2 cellular contexts compared by ENCODE assay signal in the genomic region with DNA sequence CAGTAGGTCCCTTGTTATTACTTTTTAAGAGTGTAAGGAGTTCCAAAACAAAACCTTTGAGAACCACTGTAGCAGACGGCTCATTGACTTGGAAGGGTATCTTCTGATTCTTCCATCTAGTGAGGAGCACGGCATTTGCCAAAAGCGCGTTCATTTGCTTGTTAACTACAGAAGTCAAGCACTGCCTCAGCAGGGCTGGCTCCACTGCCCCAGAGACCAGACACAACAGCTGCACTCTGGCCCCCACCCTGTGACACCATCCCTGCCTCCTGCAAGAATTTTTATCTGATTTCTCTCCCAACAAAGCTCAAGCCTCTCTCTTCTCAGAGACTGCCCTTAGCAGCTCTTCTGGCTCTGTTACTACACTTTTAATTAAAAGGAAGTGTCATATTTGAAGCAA.
TF ChIP-seq lines count a peak whose summit lies in the region.

No MANE protein-coding gene starts in this region.

TF ChIP-seq in HepG2, 621 proteins besides CTCF, POLR2A, EP300 and RAD21:
- TF ChIP-seq PHF20 (CRISPR knock-in tag; IDR thresholded peaks at IDR 0.05) (no peak), FLYWCH1 (CRISPR knock-in tag; IDR thresholded peaks at IDR 0.05) (no peak), DMAP1 (CRISPR knock-in tag; IDR thresholded peaks at IDR 0.05) (no peak), HDAC6 (IDR thresholded peaks at IDR 0.05; ENCODE audit: low read depth, low read length) (no peak)
- TF ChIP-seq, protein P1, sequence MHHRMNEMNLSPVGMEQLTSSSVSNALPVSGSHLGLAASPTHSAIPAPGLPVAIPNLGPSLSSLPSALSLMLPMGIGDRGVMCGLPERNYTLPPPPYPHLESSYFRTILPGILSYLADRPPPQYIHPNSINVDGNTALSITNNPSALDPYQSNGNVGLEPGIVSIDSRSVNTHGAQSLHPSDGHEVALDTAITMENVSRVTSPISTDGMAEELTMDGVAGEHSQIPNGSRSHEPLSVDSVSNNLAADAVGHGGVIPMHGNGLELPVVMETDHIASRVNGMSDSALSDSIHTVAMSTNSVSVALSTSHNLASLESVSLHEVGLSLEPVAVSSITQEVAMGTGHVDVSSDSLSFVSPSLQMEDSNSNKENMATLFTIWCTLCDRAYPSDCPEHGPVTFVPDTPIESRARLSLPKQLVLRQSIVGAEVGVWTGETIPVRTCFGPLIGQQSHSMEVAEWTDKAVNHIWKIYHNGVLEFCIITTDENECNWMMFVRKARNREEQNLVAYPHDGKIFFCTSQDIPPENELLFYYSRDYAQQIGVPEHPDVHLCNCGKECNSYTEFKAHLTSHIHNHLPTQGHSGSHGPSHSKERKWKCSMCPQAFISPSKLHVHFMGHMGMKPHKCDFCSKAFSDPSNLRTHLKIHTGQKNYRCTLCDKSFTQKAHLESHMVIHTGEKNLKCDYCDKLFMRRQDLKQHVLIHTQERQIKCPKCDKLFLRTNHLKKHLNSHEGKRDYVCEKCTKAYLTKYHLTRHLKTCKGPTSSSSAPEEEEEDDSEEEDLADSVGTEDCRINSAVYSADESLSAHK (CRISPR knock-in tag; IDR thresholded peaks at IDR 0.05; ENCODE audit: borderline replicate concordance): no peak
- TF ChIP-seq, protein P2, sequence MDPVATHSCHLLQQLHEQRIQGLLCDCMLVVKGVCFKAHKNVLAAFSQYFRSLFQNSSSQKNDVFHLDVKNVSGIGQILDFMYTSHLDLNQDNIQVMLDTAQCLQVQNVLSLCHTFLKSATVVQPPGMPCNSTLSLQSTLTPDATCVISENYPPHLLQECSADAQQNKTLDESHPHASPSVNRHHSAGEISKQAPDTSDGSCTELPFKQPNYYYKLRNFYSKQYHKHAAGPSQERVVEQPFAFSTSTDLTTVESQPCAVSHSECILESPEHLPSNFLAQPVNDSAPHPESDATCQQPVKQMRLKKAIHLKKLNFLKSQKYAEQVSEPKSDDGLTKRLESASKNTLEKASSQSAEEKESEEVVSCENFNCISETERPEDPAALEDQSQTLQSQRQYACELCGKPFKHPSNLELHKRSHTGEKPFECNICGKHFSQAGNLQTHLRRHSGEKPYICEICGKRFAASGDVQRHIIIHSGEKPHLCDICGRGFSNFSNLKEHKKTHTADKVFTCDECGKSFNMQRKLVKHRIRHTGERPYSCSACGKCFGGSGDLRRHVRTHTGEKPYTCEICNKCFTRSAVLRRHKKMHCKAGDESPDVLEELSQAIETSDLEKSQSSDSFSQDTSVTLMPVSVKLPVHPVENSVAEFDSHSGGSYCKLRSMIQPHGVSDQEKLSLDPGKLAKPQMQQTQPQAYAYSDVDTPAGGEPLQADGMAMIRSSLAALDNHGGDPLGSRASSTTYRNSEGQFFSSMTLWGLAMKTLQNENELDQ (CRISPR knock-in tag; IDR thresholded peaks at IDR 0.05; ENCODE audit: borderline replicate concordance): no peak
- TF ChIP-seq, protein P3, sequence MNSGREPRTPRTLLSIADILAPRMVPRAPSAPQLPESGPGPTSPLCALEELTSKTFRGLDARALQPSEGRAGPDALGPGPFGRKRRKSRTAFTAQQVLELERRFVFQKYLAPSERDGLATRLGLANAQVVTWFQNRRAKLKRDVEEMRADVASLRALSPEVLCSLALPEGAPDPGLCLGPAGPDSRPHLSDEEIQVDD (CRISPR knock-in tag; IDR thresholded peaks at IDR 0.05; ENCODE audit: borderline replicate concordance): no peak

TF ChIP-seq in K562, 482 proteins besides CTCF, POLR2A, EP300 and RAD21:
- TF ChIP-seq U2AF2 (optimal IDR thresholded peaks at IDR 0.05; ENCODE audit: low read depth, low read length): no peak
- TF ChIP-seq, protein P4, sequence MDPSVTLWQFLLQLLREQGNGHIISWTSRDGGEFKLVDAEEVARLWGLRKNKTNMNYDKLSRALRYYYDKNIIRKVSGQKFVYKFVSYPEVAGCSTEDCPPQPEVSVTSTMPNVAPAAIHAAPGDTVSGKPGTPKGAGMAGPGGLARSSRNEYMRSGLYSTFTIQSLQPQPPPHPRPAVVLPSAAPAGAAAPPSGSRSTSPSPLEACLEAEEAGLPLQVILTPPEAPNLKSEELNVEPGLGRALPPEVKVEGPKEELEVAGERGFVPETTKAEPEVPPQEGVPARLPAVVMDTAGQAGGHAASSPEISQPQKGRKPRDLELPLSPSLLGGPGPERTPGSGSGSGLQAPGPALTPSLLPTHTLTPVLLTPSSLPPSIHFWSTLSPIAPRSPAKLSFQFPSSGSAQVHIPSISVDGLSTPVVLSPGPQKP (CRISPR knock-in tag; IDR thresholded peaks at IDR 0.05): no peak
- TF ChIP-seq SPI1 (IDR thresholded peaks at IDR 0.05; ENCODE audit: borderline replicate concordance, low read depth, low read length): no peak
- TF ChIP-seq, protein P5, sequence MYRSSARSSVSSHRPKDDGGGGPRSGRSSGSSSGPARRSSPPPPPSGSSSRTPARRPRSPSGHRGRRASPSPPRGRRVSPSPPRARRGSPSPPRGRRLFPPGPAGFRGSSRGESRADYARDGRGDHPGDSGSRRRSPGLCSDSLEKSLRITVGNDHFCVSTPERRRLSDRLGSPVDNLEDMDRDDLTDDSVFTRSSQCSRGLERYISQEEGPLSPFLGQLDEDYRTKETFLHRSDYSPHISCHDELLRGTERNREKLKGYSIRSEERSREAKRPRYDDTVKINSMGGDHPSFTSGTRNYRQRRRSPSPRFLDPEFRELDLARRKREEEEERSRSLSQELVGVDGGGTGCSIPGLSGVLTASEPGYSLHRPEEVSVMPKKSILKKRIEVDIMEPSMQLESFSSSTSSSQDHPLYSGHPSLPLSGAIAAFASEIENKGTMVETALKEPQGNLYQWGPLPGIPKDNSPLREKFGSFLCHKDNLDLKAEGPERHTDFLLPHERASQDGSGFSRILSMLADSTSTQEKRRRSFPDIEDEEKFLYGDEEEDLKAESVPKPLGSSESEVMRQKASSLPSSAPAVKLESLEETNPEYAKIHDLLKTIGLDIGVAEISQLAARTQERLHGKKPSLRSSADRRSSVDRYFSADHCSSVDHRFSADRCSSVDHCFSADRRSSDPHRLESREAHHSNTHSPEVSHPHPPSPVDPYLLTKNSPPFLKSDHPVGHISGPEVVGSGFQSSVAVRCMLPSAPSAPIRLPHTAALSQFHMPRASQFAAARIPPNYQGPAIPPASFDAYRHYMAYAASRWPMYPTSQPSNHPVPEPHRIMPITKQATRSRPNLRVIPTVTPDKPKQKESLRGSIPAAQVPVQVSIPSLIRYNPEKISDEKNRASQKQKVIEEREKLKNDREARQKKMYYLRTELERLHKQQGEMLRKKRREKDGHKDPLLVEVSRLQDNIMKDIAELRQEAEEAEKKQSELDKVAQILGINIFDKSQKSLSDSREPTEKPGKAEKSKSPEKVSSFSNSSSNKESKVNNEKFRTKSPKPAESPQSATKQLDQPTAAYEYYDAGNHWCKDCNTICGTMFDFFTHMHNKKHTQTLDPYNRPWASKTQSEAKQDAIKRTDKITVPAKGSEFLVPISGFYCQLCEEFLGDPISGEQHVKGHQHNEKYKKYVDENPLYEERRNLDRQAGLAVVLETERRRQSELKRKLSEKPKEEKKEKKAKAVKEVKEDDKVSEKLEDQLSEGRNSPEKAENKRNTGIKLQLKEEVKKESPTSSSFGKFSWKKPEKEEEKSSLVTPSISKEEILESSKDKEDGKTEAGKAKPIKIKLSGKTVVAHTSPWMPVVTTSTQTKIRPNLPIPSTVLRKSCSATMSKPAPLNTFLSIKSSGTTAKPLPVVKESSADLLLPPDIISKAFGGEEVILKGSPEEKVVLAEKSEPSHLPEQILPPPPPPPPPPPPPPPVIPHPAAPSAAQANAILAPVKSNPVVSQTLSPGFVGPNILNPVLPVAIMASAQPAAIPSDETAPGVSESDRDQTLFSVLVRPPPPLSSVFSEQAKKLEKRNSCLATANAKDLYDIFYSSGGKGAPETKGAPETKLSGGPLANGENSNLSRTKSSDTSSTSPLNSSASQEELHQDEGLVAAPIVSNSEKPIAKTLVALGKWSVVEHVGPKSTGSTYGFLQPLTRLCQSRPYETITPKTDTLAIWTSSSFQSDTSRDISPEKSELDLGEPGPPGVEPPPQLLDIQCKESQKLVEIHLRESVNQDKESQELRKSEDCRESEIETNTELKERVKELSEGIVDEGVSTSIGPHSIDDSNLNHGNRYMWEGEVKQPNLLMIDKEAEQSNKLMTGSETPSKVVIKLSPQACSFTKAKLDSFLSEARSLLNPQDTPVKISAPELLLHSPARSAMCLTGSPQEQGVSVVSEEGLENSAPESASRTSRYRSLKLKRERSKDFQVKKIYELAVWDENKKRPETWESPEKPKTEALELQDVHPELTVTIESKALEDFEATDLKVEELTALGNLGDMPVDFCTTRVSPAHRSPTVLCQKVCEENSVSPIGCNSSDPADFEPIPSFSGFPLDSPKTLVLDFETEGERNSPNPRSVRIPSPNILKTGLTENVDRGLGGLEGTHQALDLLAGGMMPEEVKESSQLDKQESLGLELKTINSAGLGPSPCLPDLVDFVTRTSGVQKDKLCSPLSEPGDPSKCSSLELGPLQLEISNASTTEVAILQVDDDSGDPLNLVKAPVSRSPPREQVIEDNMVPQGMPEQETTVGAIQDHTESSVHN (IDR thresholded peaks at IDR 0.05; ENCODE audit: borderline replicate concordance in 1 of 2, low read depth in 1 of 2): no peak
- TF ChIP-seq, protein P6, sequence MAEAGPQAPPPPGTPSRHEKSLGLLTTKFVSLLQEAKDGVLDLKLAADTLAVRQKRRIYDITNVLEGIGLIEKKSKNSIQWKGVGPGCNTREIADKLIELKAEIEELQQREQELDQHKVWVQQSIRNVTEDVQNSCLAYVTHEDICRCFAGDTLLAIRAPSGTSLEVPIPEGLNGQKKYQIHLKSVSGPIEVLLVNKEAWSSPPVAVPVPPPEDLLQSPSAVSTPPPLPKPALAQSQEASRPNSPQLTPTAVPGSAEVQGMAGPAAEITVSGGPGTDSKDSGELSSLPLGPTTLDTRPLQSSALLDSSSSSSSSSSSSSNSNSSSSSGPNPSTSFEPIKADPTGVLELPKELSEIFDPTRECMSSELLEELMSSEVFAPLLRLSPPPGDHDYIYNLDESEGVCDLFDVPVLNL (CRISPR knock-in tag; IDR thresholded peaks at IDR 0.05; ENCODE audit: low read depth): no peak
- TF ChIP-seq E2F3 (CRISPR knock-in tag; IDR thresholded peaks at IDR 0.05): no peak
- no peak for TF ChIP-seq YBX1 (IDR thresholded peaks at IDR 0.05)
- no peak for TF ChIP-seq YY1 (IDR thresholded peaks at IDR 0.05; ENCODE audit: borderline replicate concordance in 1 of 3, control insufficient read depth in 1 of 3, extremely low read depth in 1 of 3, insufficient read depth in 3 of 3, insufficient read length in 1 of 3, insufficient replicate concordance in 2 of 3, low read depth in 1 of 3, low read length in 2 of 3)
- no peak for TF ChIP-seq ESRRB (CRISPR knock-in tag; IDR thresholded peaks at IDR 0.05; ENCODE audit: borderline replicate concordance)
- no peak for TF ChIP-seq ARID1B (IDR thresholded peaks at IDR 0.05)
- TF ChIP-seq ZNF140 (CRISPR knock-in tag; IDR thresholded peaks at IDR 0.05): no peak
- TF ChIP-seq, protein P7, sequence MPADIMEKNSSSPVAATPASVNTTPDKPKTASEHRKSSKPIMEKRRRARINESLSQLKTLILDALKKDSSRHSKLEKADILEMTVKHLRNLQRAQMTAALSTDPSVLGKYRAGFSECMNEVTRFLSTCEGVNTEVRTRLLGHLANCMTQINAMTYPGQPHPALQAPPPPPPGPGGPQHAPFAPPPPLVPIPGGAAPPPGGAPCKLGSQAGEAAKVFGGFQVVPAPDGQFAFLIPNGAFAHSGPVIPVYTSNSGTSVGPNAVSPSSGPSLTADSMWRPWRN (IDR thresholded peaks at IDR 0.05; ENCODE audit: low read depth): no peak
- TF ChIP-seq RBBP5 (IDR thresholded peaks at IDR 0.05; ENCODE audit: borderline replicate concordance, insufficient read depth, low read length, poor library complexity, severe bottlenecking): no peak
- TF ChIP-seq, protein P8, sequence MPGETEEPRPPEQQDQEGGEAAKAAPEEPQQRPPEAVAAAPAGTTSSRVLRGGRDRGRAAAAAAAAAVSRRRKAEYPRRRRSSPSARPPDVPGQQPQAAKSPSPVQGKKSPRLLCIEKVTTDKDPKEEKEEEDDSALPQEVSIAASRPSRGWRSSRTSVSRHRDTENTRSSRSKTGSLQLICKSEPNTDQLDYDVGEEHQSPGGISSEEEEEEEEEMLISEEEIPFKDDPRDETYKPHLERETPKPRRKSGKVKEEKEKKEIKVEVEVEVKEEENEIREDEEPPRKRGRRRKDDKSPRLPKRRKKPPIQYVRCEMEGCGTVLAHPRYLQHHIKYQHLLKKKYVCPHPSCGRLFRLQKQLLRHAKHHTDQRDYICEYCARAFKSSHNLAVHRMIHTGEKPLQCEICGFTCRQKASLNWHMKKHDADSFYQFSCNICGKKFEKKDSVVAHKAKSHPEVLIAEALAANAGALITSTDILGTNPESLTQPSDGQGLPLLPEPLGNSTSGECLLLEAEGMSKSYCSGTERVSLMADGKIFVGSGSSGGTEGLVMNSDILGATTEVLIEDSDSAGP (CRISPR knock-in tag; IDR thresholded peaks at IDR 0.05): no peak
TF ChIP-seq in K562: peak in this region for 0.
